Comparison of ENCODE assay signal across 18 cellular contexts in genomic region chr3:30141927-30142326, GRCh38.
DNase-seq lines count a peak whose midpoint lies in the region; ATAC-seq, FAIRE-seq and TF ChIP-seq lines count a peak whose summit lies in the region.
"Had no signal": no experiment of that assay in that cellular context is flagged by ENCODE, and none has a peak within 500 bp of the region (broad histone marks: within the 10 kb centered on the region; RNA-seq: fewer than 3 reads in every experiment).

No MANE protein-coding gene starts in this region.

- H3K27ac Mint-ChIP-seq in activated CD4-positive, alpha-beta T cell treated with anti-CD3 and anti-CD28 coated beads, Interleukin-2, amount 10 ng/mL, durations not matched to agents 24 days and 14 days, result no peak overlapping the region
- no peak overlapping the region for H3K27ac Mint-ChIP-seq in activated naive CD4-positive, alpha-beta T cell treated with anti-CD3 and anti-CD28 coated beads for 36 hours
- H3K27ac Mint-ChIP-seq: B cell; CD4-positive, alpha-beta T cell; H9 had no signal

- H3K27ac ChIP-seq in HepG2 (ENCODE audit: extremely low read length, insufficient read depth, low read length) (no peak overlapping the region), right lobe of liver (no peak overlapping the region)

- BruUV-seq in HepG2 (replicated peaks; lab: Mats Ljungman, UMichigan), result no TSS peak

- H3K27me3 ChIP-seq in HepG2 (ENCODE audit: control insufficient read depth in 1 of 2, insufficient read depth in 2 of 2, low read length in 2 of 2) (no peaks in the 10 kb centered on the region), right lobe of liver (no peaks in the 10 kb centered on the region)

- no peaks in the 10 kb centered on the region for H4K20me1 ChIP-seq in HepG2 (ENCODE audit: insufficient read depth, low read length)

- intact Hi-C loops in HepG2 (cut with micrococcal nuclease; ENCODE audit: unreplicated experiment) (no loop called here), right lobe of liver (cut with DNase I) (no loop called here)
- intact Hi-C loops in activated CD4-positive, alpha-beta T cell treated with anti-CD3 and anti-CD28 coated beads, Interleukin-2, amount 10 ng/mL, durations not matched to agents 24 days and 14 days (cut with micrococcal nuclease), result no loop called here
- intact Hi-C loops in activated naive CD4-positive, alpha-beta T cell treated with anti-CD3 and anti-CD28 coated beads for 36 hours (cut with micrococcal nuclease), result no loop called here

- DNase-seq in HepG2 (ENCODE audit: low spot score), result peak; percentile 45
- no peak for DNase-seq in right lobe of liver
- peak; percentile 25 for DNase-seq in NCI-H1694 (lab: John Stamatoyannopoulos, UW)
- peak; percentile 20 to 74 for DNase-seq in foreskin fibroblast
- no peak for DNase-seq in activated CD4-positive, alpha-beta T cell treated with anti-CD3 and anti-CD28 coated beads, Interleukin-2, amount 10 ng/mL, durations not matched to agents 24 days and 14 days
- no peak for DNase-seq in activated naive CD4-positive, alpha-beta T cell treated with anti-CD3 and anti-CD28 coated beads for 36 hours
- DNase-seq: C1 segment of cervical spinal cord; Calu3; CD4-positive, alpha-beta T cell; DMS153; DMS79 treated with DMSO at 0.1 percent for 48 hours; GOT3; H9 had no signal

- peak; percentile 37; the same call in 2 of the 3 replicates for ATAC-seq in HepG2
- no peak for ATAC-seq in right lobe of liver
- no peak for ATAC-seq in GM18870 (IDR thresholded peaks at IDR 0.05; ENCODE audit: unreplicated experiment)
- ATAC-seq: GM12878 had no signal

- H3K9me3 Mint-ChIP-seq in activated CD4-positive, alpha-beta T cell treated with anti-CD3 and anti-CD28 coated beads, Interleukin-2, amount 10 ng/mL, durations not matched to agents 24 days and 14 days, result no peaks in the 10 kb centered on the region
- peaks cover under 1% of the 10 kb centered on the region for H3K9me3 Mint-ChIP-seq in activated naive CD4-positive, alpha-beta T cell treated with anti-CD3 and anti-CD28 coated beads for 36 hours
- H3K9me3 Mint-ChIP-seq: CD4-positive, alpha-beta T cell; H9 had no signal

- H3K36me3 ChIP-seq in HepG2 (replicated peaks in 1 of 2; ENCODE audit: control insufficient read depth in 1 of 2, insufficient read depth in 2 of 2, low read length in 2 of 2), result no peaks in the 10 kb centered on the region
- no peaks in the 10 kb centered on the region for H3K36me3 ChIP-seq in right lobe of liver

- no peak for TF ChIP-seq RAD21 in HepG2 (CRISPR knock-in tag; IDR thresholded peaks at IDR 0.05)

- H3K4me1 Mint-ChIP-seq in activated CD4-positive, alpha-beta T cell treated with anti-CD3 and anti-CD28 coated beads, Interleukin-2, amount 10 ng/mL, durations not matched to agents 24 days and 14 days, result no peaks in the 10 kb centered on the region
- no peaks in the 10 kb centered on the region for H3K4me1 Mint-ChIP-seq in activated naive CD4-positive, alpha-beta T cell treated with anti-CD3 and anti-CD28 coated beads for 36 hours (ENCODE audit: low read depth)
- H3K4me1 Mint-ChIP-seq: B cell had no signal

- 30% methylated on average over 3 of the region's 3 CpGs for WGBS in HepG2 (ENCODE audit: low lambda C conversion rate)
- WGBS in right lobe of liver (ENCODE audit: insufficient coverage, low coverage, low lambda C conversion rate, missing lambda C conversion rate), result 68% methylated on average over 3 of the region's 3 CpGs

- no peak overlapping the region for H3K4me3 ChIP-seq in HepG2 (replicated peaks in 1 of 3; ENCODE audit: insufficient read depth in 1 of 3, low read depth in 2 of 3, low read length in 3 of 3)
- no peak overlapping the region for H3K4me3 ChIP-seq in right lobe of liver
- no peak overlapping the region for H3K4me3 ChIP-seq in foreskin fibroblast (ENCODE audit: low read depth in 1 of 2, low read length in 2 of 2)
- H3K4me3 ChIP-seq: GM12878 had no signal

- no peak overlapping the region for H3K4me3 Mint-ChIP-seq in activated CD4-positive, alpha-beta T cell treated with anti-CD3 and anti-CD28 coated beads, Interleukin-2, amount 10 ng/mL, durations not matched to agents 24 days and 14 days
- no peak overlapping the region for H3K4me3 Mint-ChIP-seq in activated naive CD4-positive, alpha-beta T cell treated with anti-CD3 and anti-CD28 coated beads for 36 hours
- H3K4me3 Mint-ChIP-seq: B cell; CD4-positive, alpha-beta T cell; H9 had no signal

- TF ChIP-seq CTCF in HepG2 (CRISPR knock-in tag; IDR thresholded peaks at IDR 0.05), result no peak
- no peak for TF ChIP-seq CTCF in right lobe of liver (IDR thresholded peaks at IDR 0.05)
- no peak for TF ChIP-seq CTCF in foreskin fibroblast (IDR thresholded peaks at IDR 0.05; ENCODE audit: low read depth, low read length)

- no peaks in the 10 kb centered on the region for H3K79me2 ChIP-seq in HepG2 (ENCODE audit: insufficient read depth, low read length)

- POLR2A ChIA-PET in HepG2 (lab: Yijun Ruan, JAX), result no interaction called here

- no peaks in the 10 kb centered on the region for H3K9me3 ChIP-seq in HepG2 (ENCODE audit: low read length)
- no peaks in the 10 kb centered on the region for H3K9me3 ChIP-seq in right lobe of liver

- CTCF ChIA-PET in HepG2 (lab: Yijun Ruan, JAX; ENCODE audit: low intra/inter-chr PET ratio, low total read pairs), result no interaction called here
- CTCF ChIA-PET in activated naive CD4-positive, alpha-beta T cell treated with anti-CD3 and anti-CD28 coated beads for 36 hours (lab: Charles Lee), result interaction anchor here (1.0 kb wide), 1 partner anchor 58 kb away, joined by 6 read pairs; no protein-coding TSS in a partner anchor

- no peak overlapping the region for H2AFZ ChIP-seq in HepG2 (ENCODE audit: low read length)

- TF ChIP-seq EP300 in HepG2 (IDR thresholded peaks at IDR 0.05; ENCODE audit: low read depth in 2 of 2, low read length in 2 of 2) (no peak), HepG2 (CRISPR knock-in tag; IDR thresholded peaks at IDR 0.05; ENCODE audit: borderline replicate concordance) (no peak)

- peak overlapping the region; percentile 16; the same call in 1 of the 2 replicates for H3K4me2 ChIP-seq in HepG2 (ENCODE audit: low read depth, low read length)

- TF ChIP-seq POLR2A in HepG2 (IDR thresholded peaks at IDR 0.05; ENCODE audit: insufficient read depth in 1 of 2, low read depth in 2 of 2, low read length in 2 of 2) (no peak), right lobe of liver (IDR thresholded peaks at IDR 0.05) (no peak)

- H3K27me3 Mint-ChIP-seq in activated CD4-positive, alpha-beta T cell treated with anti-CD3 and anti-CD28 coated beads, Interleukin-2, amount 10 ng/mL, durations not matched to agents 24 days and 14 days, result no peaks in the 10 kb centered on the region
- no peaks in the 10 kb centered on the region for H3K27me3 Mint-ChIP-seq in activated naive CD4-positive, alpha-beta T cell treated with anti-CD3 and anti-CD28 coated beads for 36 hours (ENCODE audit: low read depth)
- H3K27me3 Mint-ChIP-seq: CD4-positive, alpha-beta T cell had no signal

- no peak overlapping the region for H3K9ac ChIP-seq in HepG2 (ENCODE audit: insufficient read depth, low read depth, low read length)

- H3K4me1 ChIP-seq in HepG2 (ENCODE audit: insufficient read depth, low read length), result peaks cover 29% of the 10 kb centered on the region
- H3K4me1 ChIP-seq in right lobe of liver, result no peaks in the 10 kb centered on the region

- FAIRE-seq in HepG2 (lab: Jason Lieb, UNC), result peak; percentile 40
- FAIRE-seq: A204.1, GM12878, GM18507 had no signal

- H3K36me3 Mint-ChIP-seq in activated CD4-positive, alpha-beta T cell treated with anti-CD3 and anti-CD28 coated beads, Interleukin-2, amount 10 ng/mL, durations not matched to agents 24 days and 14 days (ENCODE audit: low read depth), result no peaks in the 10 kb centered on the region
- no peaks in the 10 kb centered on the region for H3K36me3 Mint-ChIP-seq in activated naive CD4-positive, alpha-beta T cell treated with anti-CD3 and anti-CD28 coated beads for 36 hours (ENCODE audit: low read depth)

- in situ Hi-C loops in HepG2 (cut with HindIII; ENCODE audit: extremely low pct_ligation_motif_present, low pct_unique_long_range_greater_than_20kb), result no loop called here

TF ChIP-seq in HepG2, 621 proteins besides CTCF, POLR2A, EP300 and RAD21 (continues in another document):
- TF ChIP-seq ZSCAN30 (CRISPR knock-in tag; IDR thresholded peaks at IDR 0.05) (no peak), ZMYM4 (CRISPR knock-in tag; IDR thresholded peaks at IDR 0.05) (no peak), ATF7-NPFF (CRISPR knock-in tag; IDR thresholded peaks at IDR 0.05; ENCODE audit: low read depth) (no peak), ARID3A (IDR thresholded peaks at IDR 0.05; ENCODE audit: low read depth, low read length) (0 out of 2 replicates have a peak, but pooled peaks have one; percentile 21), HNF4A (CRISPR knock-in tag; IDR thresholded peaks at IDR 0.05) (peak; percentile 76), GTF2F1 (IDR thresholded peaks at IDR 0.05; ENCODE audit: low read length) (no peak), ISX (CRISPR knock-in tag; conservative IDR thresholded peaks at IDR 0.05) (no peak), ZNF546 (CRISPR knock-in tag; conservative IDR thresholded peaks at IDR 0.05) (no peak), POGZ (CRISPR knock-in tag; IDR thresholded peaks at IDR 0.05) (peak; percentile 57), DDIT3 (CRISPR knock-in tag; IDR thresholded peaks at IDR 0.05) (no peak), ZNF367 (CRISPR knock-in tag; IDR thresholded peaks at IDR 0.05; ENCODE audit: borderline replicate concordance) (no peak), MBNL3 (CRISPR knock-in tag; conservative IDR thresholded peaks at IDR 0.05) (no peak), ZNF629 (CRISPR knock-in tag; conservative IDR thresholded peaks at IDR 0.05) (no peak)

Comparison
In these comparisons a context has a peak if more than half of its experiments do, and no peak if none do; other contexts are left out.
1. DNase-seq: peak in HepG2 (single experiment), NCI-H1694 (single experiment) and foreskin fibroblast (2 of 2); none in right lobe of liver (0 of 3), activated CD4-positive, alpha-beta T cell treated with anti-CD3 and anti-CD28 coated beads, Interleukin-2, amount 10 ng/mL, durations not matched to agents 24 days and 14 days (single experiment) and activated naive CD4-positive, alpha-beta T cell treated with anti-CD3 and anti-CD28 coated beads for 36 hours (single experiment).